ENCODE assay signal across 14 cellular contexts in the genomic region with DNA sequence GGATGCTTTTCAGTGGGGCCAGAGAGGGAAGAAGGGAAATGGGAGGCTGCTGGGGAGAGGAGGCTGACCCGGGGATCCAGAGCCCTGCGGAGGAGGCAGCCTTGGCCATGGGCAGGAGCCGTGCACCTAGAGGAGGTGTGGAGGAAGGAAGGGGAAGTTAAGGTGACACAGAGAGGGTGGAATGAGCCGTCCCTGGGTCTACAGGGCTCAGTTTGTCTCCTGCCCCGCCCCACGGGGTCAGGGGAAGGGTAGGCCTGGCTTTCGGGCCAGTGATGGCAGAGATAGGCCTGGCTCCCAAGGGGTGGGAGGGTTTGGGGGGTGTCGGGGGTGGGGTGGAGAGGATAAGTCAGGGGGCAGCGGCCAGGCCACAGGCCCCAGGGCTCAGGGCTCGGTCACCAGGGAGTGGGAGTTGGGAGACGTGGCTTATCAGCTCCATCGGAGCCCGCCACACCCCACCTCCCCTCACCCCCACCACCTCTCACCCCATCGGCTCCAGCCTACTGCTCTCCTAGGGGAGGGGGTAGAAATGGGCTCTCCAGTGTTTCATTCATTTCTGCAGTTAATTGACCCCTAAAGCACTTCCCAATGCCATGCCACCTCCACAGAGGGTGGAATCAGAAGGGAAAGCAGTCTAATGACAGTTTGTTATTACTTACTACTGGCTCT. TPM values are rescaled to one million over a fixed set of nuclear protein-coding genes. Genes with fewer than 3 reads are reported as not detected.
"Had no signal": no experiment of that assay in that cellular context is flagged by ENCODE, and none has a peak within 500 bp of the region (broad histone marks: within the 10 kb centered on the region; RNA-seq: fewer than 3 reads in every experiment).

No MANE protein-coding gene starts in this region.

- H3K9me3 ChIP-seq: breast epithelium, SJSA1 had no signal

- H3K4me1 Mint-ChIP-seq: activated B cell treated with CpG ODN at 0.5 μM for 24 hours; activated CD8-positive, alpha-beta memory T cell treated with anti-CD3 and anti-CD28 coated beads, Interleukin-2, amount 10 ng/mL, durations not matched to agents 7 days and 5 days; activated naive CD4-positive, alpha-beta T cell treated with anti-CD3 and anti-CD28 coated beads, Interleukin-2, amount 50 U/mL, for 24 hours; T-helper 17 cell had no signal

- H3K36me3 Mint-ChIP-seq: activated CD8-positive, alpha-beta memory T cell treated with anti-CD3 and anti-CD28 coated beads, Interleukin-2, amount 10 ng/mL, durations not matched to agents 7 days and 5 days; activated naive CD4-positive, alpha-beta T cell treated with anti-CD3 and anti-CD28 coated beads, Interleukin-2, amount 50 U/mL, for 24 hours had no signal

- H3K27ac Mint-ChIP-seq: activated B cell treated with CpG ODN at 0.5 μM for 24 hours; activated CD4-positive, alpha-beta T cell treated with anti-CD3 and anti-CD28 coated beads, Interleukin-2, amount 10 ng/mL, durations not matched to agents 24 days and 14 days; activated CD8-positive, alpha-beta memory T cell treated with anti-CD3 and anti-CD28 coated beads, Interleukin-2, amount 10 ng/mL, durations not matched to agents 7 days and 5 days; activated naive CD4-positive, alpha-beta T cell treated with anti-CD3 and anti-CD28 coated beads, Interleukin-2, amount 50 U/mL, for 24 hours; activated T-cell treated with anti-CD3 and anti-CD28 coated beads, Interleukin-2, amount 50 U/mL, for 24 hours; activated T-helper 1 cell treated with anti-CD3 and anti-CD28 coated beads, Interleukin-12 subunit alpha, Interleukin-12 subunit beta, Interleukin-2, Interleukin-4 antibody, amounts not matched to agents 30 ng/mL and 10 ng/mL and 1 ng/mL, durations not matched to agents 14 hours and 24 hours and 36 hours; T-helper 17 cell had no signal

- H3K36me3 ChIP-seq: breast epithelium, SJSA1 had no signal

- H3K27ac ChIP-seq: breast epithelium, RWPE1, SJSA1 had no signal

- H3K4me3 Mint-ChIP-seq: activated B cell treated with CpG ODN at 0.5 μM for 24 hours; activated CD4-positive, alpha-beta T cell treated with anti-CD3 and anti-CD28 coated beads, Interleukin-2, amount 10 ng/mL, durations not matched to agents 24 days and 14 days; activated CD8-positive, alpha-beta memory T cell treated with anti-CD3 and anti-CD28 coated beads, Interleukin-2, amount 10 ng/mL, durations not matched to agents 7 days and 5 days; activated naive CD4-positive, alpha-beta T cell treated with anti-CD3 and anti-CD28 coated beads, Interleukin-2, amount 50 U/mL, for 24 hours; activated T-cell treated with anti-CD3 and anti-CD28 coated beads, Interleukin-2, amount 50 U/mL, for 24 hours; activated T-helper 1 cell treated with anti-CD3 and anti-CD28 coated beads, Interleukin-12 subunit alpha, Interleukin-12 subunit beta, Interleukin-2, Interleukin-4 antibody, amounts not matched to agents 30 ng/mL and 10 ng/mL and 1 ng/mL, durations not matched to agents 14 hours and 24 hours and 36 hours; T-helper 17 cell had no signal

- H3K4me3 ChIP-seq: breast epithelium, SJSA1 had no signal

- H3K4me1 ChIP-seq: breast epithelium, SJSA1 had no signal

- DNase-seq: NCI-H187 treated with DMSO at 0.1 percent for 48 hours, NCI-H524 treated with DMSO at 0.1 percent for 48 hours had no signal

- H3K9me3 Mint-ChIP-seq: activated B cell treated with CpG ODN at 0.5 μM for 24 hours; activated CD4-positive, alpha-beta T cell treated with anti-CD3 and anti-CD28 coated beads, Interleukin-2, amount 10 ng/mL, durations not matched to agents 24 days and 14 days; activated naive CD4-positive, alpha-beta T cell treated with anti-CD3 and anti-CD28 coated beads, Interleukin-2, amount 50 U/mL, for 24 hours; activated T-cell treated with anti-CD3 and anti-CD28 coated beads, Interleukin-2, amount 50 U/mL, for 24 hours; activated T-helper 1 cell treated with anti-CD3 and anti-CD28 coated beads, Interleukin-12 subunit alpha, Interleukin-12 subunit beta, Interleukin-2, Interleukin-4 antibody, amounts not matched to agents 30 ng/mL and 10 ng/mL and 1 ng/mL, durations not matched to agents 14 hours and 24 hours and 36 hours had no signal

RNA-seq across cellular contexts. Expression of a gene that starts 39.4 kb away (rescaled TPM):
- total RNA-seq: activated B cell treated with CpG ODN at 0.5 μM for 24 hours; activated CD4-positive, alpha-beta T cell treated with anti-CD3 and anti-CD28 coated beads, Interleukin-2, amount 10 ng/mL, durations not matched to agents 24 days and 14 days; activated CD8-positive, alpha-beta memory T cell treated with anti-CD3 and anti-CD28 coated beads, Interleukin-2, amount 10 ng/mL, durations not matched to agents 7 days and 5 days; activated T-helper 1 cell treated with anti-CD3 and anti-CD28 coated beads, Interleukin-12 subunit alpha, Interleukin-12 subunit beta, Interleukin-2, Interleukin-4 antibody, amounts not matched to agents 30 ng/mL and 10 ng/mL and 1 ng/mL, durations not matched to agents 14 hours and 24 hours and 36 hours; aorta; breast epithelium; OCI-LY7; SJSA1; T-helper 17 cell had no signal
- polyA plus RNA-seq: aorta had no signal
